ENCODE assay signal across 12 cellular contexts in genomic region chr19:1648926-1649541, GRCh38. TPM values are rescaled to one million over a fixed set of nuclear protein-coding genes. Genes with fewer than 3 reads are reported as not detected.
A peak's percentile ranks its signal among the peaks of the same experiment; 100 is the strongest.
DNase-seq lines count a peak whose midpoint lies in the region; ATAC-seq and TF ChIP-seq lines count a peak whose summit lies in the region.
"Had no signal": no experiment of that assay in that cellular context is flagged by ENCODE, and none has a peak within 500 bp of the region (broad histone marks: within the 10 kb centered on the region; RNA-seq: fewer than 3 reads in every experiment).

No MANE protein-coding gene starts in this region.

- peak overlapping the region; percentile 77 for H3K9ac ChIP-seq in neuronal stem cell (ENCODE audit: low read depth, low read length, poor library complexity)

- no CpG with 5 or more reads among the region's 23 CpGs for WGBS in neuronal stem cell (ENCODE audit: extremely low coverage in 2 of 2, insufficient read length in 2 of 2, insufficient replicate concordance in 1 of 2), 2 donors

- no peak overlapping the region for H3K14ac ChIP-seq in neuronal stem cell (ENCODE audit: low read length)

- no peak overlapping the region for H3K27ac ChIP-seq in neuronal stem cell (replicated peaks; ENCODE audit: low read length)
- H3K27ac ChIP-seq in naive thymus-derived CD4-positive, alpha-beta T cell (ENCODE audit: low read depth, low read length): no peak overlapping the region
- H3K27ac ChIP-seq: neutrophil had no signal

- CTCF ChIA-PET in activated B cell treated with CpG ODN at 0.5 μM for 24 hours (lab: Charles Lee) (interaction anchor here (1.2 to 1.9 kb wide), 4 partner anchors 18 to 103 kb away, joined by 4 to 14 read pairs (median 5); no protein-coding TSS in a partner anchor), HEK293T (lab: Yijun Ruan, JAX) (no interaction called here)
- CTCF ChIA-PET in naive thymus-derived CD4-positive, alpha-beta T cell (lab: Charles Lee): no interaction called here

- H3K4me3 ChIP-seq in neuronal stem cell (ENCODE audit: low read length in 2 of 2): no peak overlapping the region
- no peak overlapping the region for H3K4me3 ChIP-seq in naive thymus-derived CD4-positive, alpha-beta T cell (ENCODE audit: low read length)

- H3K27me3 ChIP-seq in neuronal stem cell (ENCODE audit: control insufficient read depth in 3 of 3, insufficient read depth in 3 of 3, low read depth in 1 of 3, low read length in 3 of 3): no peaks in the 10 kb centered on the region
- no peaks in the 10 kb centered on the region for H3K27me3 ChIP-seq in naive thymus-derived CD4-positive, alpha-beta T cell (ENCODE audit: control insufficient read depth in 2 of 2, insufficient read depth in 2 of 2, low read length in 2 of 2)

- H2BK12ac ChIP-seq in neuronal stem cell (ENCODE audit: low read length): no peak overlapping the region

- H3K4me3 Mint-ChIP-seq in activated B cell treated with CpG ODN at 0.5 μM for 24 hours: peak overlapping the region; percentile 81
- peak overlapping the region in 1 of 10 donors; percentile 48 for H3K4me3 Mint-ChIP-seq in naive thymus-derived CD4-positive, alpha-beta T cell
- H3K4me3 Mint-ChIP-seq: activated naive CD8-positive, alpha-beta T cell treated with anti-CD3 and anti-CD28 coated beads, Interleukin-2, amount 10 ng/mL, durations not matched to agents 7 days and 5 days had no signal

- peak overlapping the region; percentile 91 for H3K23ac ChIP-seq in neuronal stem cell (ENCODE audit: low read depth, low read length, poor library complexity)

- POLR2A ChIA-PET in activated B cell treated with CpG ODN at 0.5 μM for 24 hours (lab: Charles Lee) (interaction anchor here (0.6 to 6.9 kb wide), 9 partner anchors 10 to 209 kb away, joined by 3 to 121 read pairs (median 6); partner anchors contain the start of genes MBD3 and UQCR11), HEK293T (lab: Yijun Ruan, JAX) (interaction anchor here (0.8 kb wide), 1 partner anchor 56 kb away, joined by 3 read pairs; the partner anchor contains the start of gene MBD3)
- POLR2A ChIA-PET in naive thymus-derived CD4-positive, alpha-beta T cell (lab: Charles Lee): interaction anchor here (1.3 kb wide), 1 partner anchor 43 kb away, joined by 4 read pairs; the partner anchor contains the start of gene UQCR11

- no peak overlapping the region for H2BK5ac ChIP-seq in neuronal stem cell (ENCODE audit: low read length)

- intact Hi-C loops in activated B cell treated with CpG ODN at 0.5 μM for 24 hours (cut with micrococcal nuclease): no loop called here
- intact Hi-C loops in naive thymus-derived CD4-positive, alpha-beta T cell (cut with micrococcal nuclease): no loop called here

- no peaks in the 10 kb centered on the region for H3K27me3 Mint-ChIP-seq in activated B cell treated with CpG ODN at 0.5 μM for 24 hours
- H3K27me3 Mint-ChIP-seq in naive thymus-derived CD4-positive, alpha-beta T cell: no peaks in the 10 kb centered on the region
- H3K27me3 Mint-ChIP-seq: activated naive CD8-positive, alpha-beta T cell treated with anti-CD3 and anti-CD28 coated beads, Interleukin-2, amount 10 ng/mL, durations not matched to agents 7 days and 5 days had no signal

- no peaks in the 10 kb centered on the region for H3K9me3 Mint-ChIP-seq in activated B cell treated with CpG ODN at 0.5 μM for 24 hours
- H3K9me3 Mint-ChIP-seq in naive thymus-derived CD4-positive, alpha-beta T cell: peaks cover 0 to 10% (median 0%) of the 10 kb centered on the region in 11 donors
- H3K9me3 Mint-ChIP-seq: activated naive CD8-positive, alpha-beta T cell treated with anti-CD3 and anti-CD28 coated beads, Interleukin-2, amount 10 ng/mL, durations not matched to agents 7 days and 5 days had no signal

- no peak overlapping the region for H4K91ac ChIP-seq in neuronal stem cell (ENCODE audit: low read depth, low read length, poor library complexity)

- peak; percentile 33; the same call in 1 of the 2 replicates for TF ChIP-seq CTCF in GM12874 (IDR thresholded peaks at IDR 0.05; ENCODE audit: insufficient read depth, low read depth, low read length)
- no peak for TF ChIP-seq CTCF in activated B cell treated with CpG ODN at 0.5 μM for 24 hours (IDR thresholded peaks at IDR 0.05)

- peaks cover 54% of the 10 kb centered on the region for H3K4me1 Mint-ChIP-seq in activated B cell treated with CpG ODN at 0.5 μM for 24 hours
- H3K4me1 Mint-ChIP-seq in naive thymus-derived CD4-positive, alpha-beta T cell: peaks cover 7 to 14% (median 10%) of the 10 kb centered on the region in 7 donors

- H2AFZ ChIP-seq in neuronal stem cell (ENCODE audit: low read length): no peak overlapping the region

- peaks cover 52 to 62% of the 10 kb centered on the region in 2 donors for H3K36me3 ChIP-seq in neuronal stem cell (replicated peaks in 1 of 2; ENCODE audit: control insufficient read depth in 2 of 2, insufficient read depth in 2 of 2, low read length in 2 of 2)
- H3K36me3 ChIP-seq in naive thymus-derived CD4-positive, alpha-beta T cell (ENCODE audit: control insufficient read depth in 2 of 3, insufficient read depth in 3 of 3, low read length in 3 of 3): peaks cover 0 to 56% (median 0%) of the 10 kb centered on the region in 3 experiments
- H3K36me3 ChIP-seq: neutrophil had no signal

- peaks cover 0 to 2% of the 10 kb centered on the region in 2 donors for H3K9me3 ChIP-seq in neuronal stem cell (replicated peaks in 1 of 2; ENCODE audit: control insufficient read depth in 2 of 2, insufficient read depth in 1 of 2, low read depth in 1 of 2, low read length in 2 of 2)
- H3K9me3 ChIP-seq in naive thymus-derived CD4-positive, alpha-beta T cell (ENCODE audit: control insufficient read depth in 2 of 3, low read length in 3 of 3): no peaks in the 10 kb centered on the region
- H3K9me3 ChIP-seq: neutrophil had no signal

- H3K4me1 ChIP-seq in neuronal stem cell (ENCODE audit: control insufficient read depth in 2 of 2, insufficient read depth in 1 of 2, low read depth in 1 of 2, low read length in 2 of 2): peaks cover 4 to 9% of the 10 kb centered on the region in 2 donors
- H3K4me1 ChIP-seq in naive thymus-derived CD4-positive, alpha-beta T cell (ENCODE audit: control insufficient read depth in 2 of 2, insufficient read depth in 2 of 2, low read length in 2 of 2): peaks cover 4 to 8% of the 10 kb centered on the region in 2 donors

- H2BK120ac ChIP-seq in neuronal stem cell (ENCODE audit: low read depth, low read length): no peak overlapping the region

- DNase-seq in activated B cell treated with CpG ODN at 0.5 μM for 24 hours: peak; percentile 57
- no peak for DNase-seq in neuronal stem cell (ENCODE audit: low spot score)
- DNase-seq in HEK293T (ENCODE audit: extremely low spot score): no peak
- DNase-seq in NCI-H1417 (lab: John Stamatoyannopoulos, UW): no peak
- no peak for DNase-seq in naive thymus-derived CD4-positive, alpha-beta T cell
- no peak for DNase-seq in central memory CD4-positive, alpha-beta T cell
- DNase-seq: activated naive CD8-positive, alpha-beta T cell treated with anti-CD3 and anti-CD28 coated beads, Interleukin-2, amount 10 ng/mL, durations not matched to agents 7 days and 5 days; DMS79 treated with DMSO at 0.1 percent for 48 hours; NCI-H1092 treated with DMSO at 0.1 percent for 48 hours had no signal

- peak overlapping the region; percentile 23 for H4K8ac ChIP-seq in neuronal stem cell (ENCODE audit: low read depth, low read length)

- H3K4me2 ChIP-seq in neuronal stem cell (ENCODE audit: insufficient read depth, low read length, poor library complexity, severe bottlenecking): peak overlapping the region; percentile 2

- H2BK15ac ChIP-seq in neuronal stem cell (ENCODE audit: low read length): no peak overlapping the region

- H3K18ac ChIP-seq in neuronal stem cell (ENCODE audit: low read length): peak overlapping the region; percentile 71

- H2AK5ac ChIP-seq in neuronal stem cell (ENCODE audit: low read depth, low read length): peak overlapping the region; percentile 75

- peak overlapping the region; percentile 92 for H3K27ac Mint-ChIP-seq in activated B cell treated with CpG ODN at 0.5 μM for 24 hours
- peak overlapping the region in 1 of 9 donors; percentile 59 for H3K27ac Mint-ChIP-seq in naive thymus-derived CD4-positive, alpha-beta T cell
- H3K27ac Mint-ChIP-seq: activated naive CD8-positive, alpha-beta T cell treated with anti-CD3 and anti-CD28 coated beads, Interleukin-2, amount 10 ng/mL, durations not matched to agents 7 days and 5 days had no signal

- H3K36me3 Mint-ChIP-seq in activated B cell treated with CpG ODN at 0.5 μM for 24 hours (ENCODE audit: low read depth): peaks cover 26% of the 10 kb centered on the region
- peaks cover 0 to 5% (median 0%) of the 10 kb centered on the region in 5 donors for H3K36me3 Mint-ChIP-seq in naive thymus-derived CD4-positive, alpha-beta T cell

- peaks cover 47% of the 10 kb centered on the region for H3K79me1 ChIP-seq in neuronal stem cell (ENCODE audit: low read depth, low read length)

- ATAC-seq in GM21529 (IDR thresholded peaks at IDR 0.05; ENCODE audit: unreplicated experiment) (peak; percentile 5), activated B cell treated with CpG ODN at 0.5 μM for 24 hours (ENCODE audit: low read depth) (peak; percentile 5)
- ATAC-seq in naive thymus-derived CD4-positive, alpha-beta T cell: no peak

- no peak overlapping the region for H3K4ac ChIP-seq in neuronal stem cell (ENCODE audit: low read length)

TF ChIP-seq in HEK293T, 16 proteins besides CTCF, POLR2A, EP300 and RAD21 (continues in another document):
- no peak for TF ChIP-seq ELF4 (IDR thresholded peaks at IDR 0.05)
- TF ChIP-seq CTBP1 (IDR thresholded peaks at IDR 0.05; ENCODE audit: borderline replicate concordance): no peak

RNA-seq across cellular contexts. Expression of gene TCF3, which starts 3.4 kb away (rescaled TPM):
- total RNA-seq in activated B cell treated with CpG ODN at 0.5 μM for 24 hours: 139 and 143 TPM in 2 replicates
- 333 TPM for polyA plus RNA-seq in neuronal stem cell (2013, experiment 1 of 2)
- 334 TPM for polyA plus RNA-seq in neuronal stem cell (2013, experiment 2 of 2)
- 10 to 100 TPM; 66.6 to 83.6 (median 78.3) TPM for total RNA-seq in naive thymus-derived CD4-positive, alpha-beta T cell
- polyA plus RNA-seq in naive thymus-derived CD4-positive, alpha-beta T cell: 10 to 100 TPM in 1 of 2 donors, 1 to 10 TPM in 1; 5.8 to 15.6 TPM

RNA-seq across cellular contexts. Expression of gene UQCR11, which starts 43.8 kb away (rescaled TPM):
- 117 and 141 TPM in 2 replicates for total RNA-seq in activated B cell treated with CpG ODN at 0.5 μM for 24 hours
- 160 TPM for polyA plus RNA-seq in neuronal stem cell (2013, experiment 1 of 2)
- 160 TPM for polyA plus RNA-seq in neuronal stem cell (2013, experiment 2 of 2)
- 100 to 1,000 TPM in 4 of 5 experiments, 10 to 100 TPM in 1; 94.3 to 170 (median 123) TPM for total RNA-seq in naive thymus-derived CD4-positive, alpha-beta T cell
- 100 to 1,000 TPM; 292 to 606 TPM for polyA plus RNA-seq in naive thymus-derived CD4-positive, alpha-beta T cell

RNA-seq across cellular contexts. Expression of gene MBD3, which starts 56.4 kb away (rescaled TPM):
- 91.9 and 96.9 TPM in 2 replicates for total RNA-seq in activated B cell treated with CpG ODN at 0.5 μM for 24 hours
- polyA plus RNA-seq in neuronal stem cell (2013, experiment 1 of 2): 68.0 TPM
- 64.2 TPM for polyA plus RNA-seq in neuronal stem cell (2013, experiment 2 of 2)
- total RNA-seq in naive thymus-derived CD4-positive, alpha-beta T cell: 10 to 100 TPM; 50.1 to 87.8 (median 64.6) TPM
- 10 to 100 TPM in 1 of 2 donors, 1 to 10 TPM in 1; 9.1 to 23.1 TPM for polyA plus RNA-seq in naive thymus-derived CD4-positive, alpha-beta T cell
